Comparison of ENCODE assay signal across 10 cellular contexts in the genomic region with DNA sequence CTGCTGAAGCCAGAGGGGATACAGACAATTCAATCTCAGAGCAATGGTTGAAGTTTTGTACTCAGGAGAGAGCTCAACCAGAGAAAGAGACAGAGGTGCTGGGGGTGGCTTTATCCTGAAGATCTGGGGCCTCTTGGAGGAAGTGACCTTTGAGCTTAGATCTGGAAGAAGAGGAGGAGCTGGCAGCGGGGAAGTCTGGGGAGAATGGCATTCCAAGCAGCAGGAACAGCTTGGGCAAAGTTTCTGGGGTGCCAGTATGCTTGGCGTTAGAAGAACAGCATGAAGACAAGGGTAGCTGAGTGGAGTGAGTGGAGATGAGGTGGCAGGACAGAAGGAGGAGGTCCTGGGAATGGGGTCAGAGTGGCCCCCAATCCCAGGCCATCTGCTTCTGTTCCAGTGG. TPM values are rescaled to one million over a fixed set of nuclear protein-coding genes. Genes with fewer than 3 reads are reported as not detected.
DNase-seq lines count a peak whose midpoint lies in the region; ATAC-seq and TF ChIP-seq lines count a peak whose summit lies in the region.
"Had no signal": no experiment of that assay in that cellular context is flagged by ENCODE, and none has a peak within 500 bp of the region (broad histone marks: within the 10 kb centered on the region; RNA-seq: fewer than 3 reads in every experiment).

No MANE protein-coding gene starts in this region.

- POLR2A ChIA-PET in naive thymus-derived CD8-positive, alpha-beta T cell (lab: Charles Lee): interaction anchor here (0.6 to 8.3 kb wide), 11 partner anchors 9 to 173 kb away, joined by 3 to 135 read pairs (median 3); a partner anchor contains a TSS

- TF ChIP-seq CTCF in chondrocyte (IDR thresholded peaks at IDR 0.05): no peak
- no peak for TF ChIP-seq CTCF in heart left ventricle (IDR thresholded peaks at IDR 0.05)

- H3K27ac Mint-ChIP-seq in chondrocyte (ENCODE audit: unreplicated experiment): no peak overlapping the region
- H3K27ac Mint-ChIP-seq in naive thymus-derived CD8-positive, alpha-beta T cell: peak overlapping the region; percentile 87 to 97 (median 92)

- no peaks in the 10 kb centered on the region for H3K27me3 ChIP-seq in BLaER1 treated with 17β-estradiol and CSF1 and Interleukin-3, amounts not matched to agents 10 nM and 100 nM
- peaks cover 0 to 5% (median 0%) of the 10 kb centered on the region in 9 donors for H3K27me3 ChIP-seq in heart left ventricle

- intact Hi-C loops in heart left ventricle (cut with DNase I): loop anchor here in 1 of 10 donors (10.0 kb wide), 1 partner anchor 624 kb away; no protein-coding TSS in a partner anchor

- peak overlapping the region; percentile 66 to 89 (median 82); a peak in 17 of 22 replicates for H3K9ac ChIP-seq in BLaER1 treated with 17β-estradiol and CSF1 and Interleukin-3, amounts not matched to agents 10 nM and 100 nM

- DNase-seq in LoVo (ENCODE audit: low spot score) (peak; percentile 35), chondrocyte (ENCODE audit: low spot score) (no peak), activated gamma-delta T cell treated with Interleukin-2 at 50 U/mL for 16 hours (no peak), heart left ventricle (no peak), globus pallidus (ENCODE audit: low spot score) (no peak)
- DNase-seq in naive thymus-derived CD8-positive, alpha-beta T cell: no peak
- DNase-seq: NCI-H524 treated with DMSO at 0.1 percent for 48 hours had no signal

- H3K9me3 ChIP-seq in BLaER1 treated with 17β-estradiol and CSF1 and Interleukin-3, amounts not matched to agents 10 nM and 100 nM (replicated peaks in 1 of 11): no peaks in the 10 kb centered on the region
- H3K9me3 ChIP-seq in heart left ventricle: no peaks in the 10 kb centered on the region
- H3K9me3 ChIP-seq: prostate gland had no signal

- no peaks in the 10 kb centered on the region for H3K36me3 Mint-ChIP-seq in chondrocyte (ENCODE audit: low read depth)
- H3K36me3 Mint-ChIP-seq in naive thymus-derived CD8-positive, alpha-beta T cell: peaks cover 0 to 2% (median 0%) of the 10 kb centered on the region in 3 donors

- H3K27ac ChIP-seq in BLaER1 treated with 17β-estradiol and CSF1 and Interleukin-3, amounts not matched to agents 10 nM and 100 nM: peak overlapping the region in 10 of 11 experiments; percentile 62 to 81 (median 78); a peak in 18 of 22 replicates
- no peak overlapping the region for H3K27ac ChIP-seq in heart left ventricle

- TF ChIP-seq POLR2A in heart left ventricle (IDR thresholded peaks at IDR 0.05): no peak

- no peaks in the 10 kb centered on the region for H3K27me3 Mint-ChIP-seq in chondrocyte (ENCODE audit: low read depth)
- no peaks in the 10 kb centered on the region for H3K27me3 Mint-ChIP-seq in naive thymus-derived CD8-positive, alpha-beta T cell

- H3K9me3 Mint-ChIP-seq in chondrocyte (ENCODE audit: low read depth): no peaks in the 10 kb centered on the region
- no peaks in the 10 kb centered on the region for H3K9me3 Mint-ChIP-seq in naive thymus-derived CD8-positive, alpha-beta T cell

- H3K4me1 ChIP-seq in BLaER1 treated with 17β-estradiol and CSF1 and Interleukin-3, amounts not matched to agents 10 nM and 100 nM: peaks cover 57 to 78% (median 72%) of the 10 kb centered on the region in 10 experiments
- peaks cover 0 to 39% (median 10%) of the 10 kb centered on the region in 12 donors for H3K4me1 ChIP-seq in heart left ventricle
- H3K4me1 ChIP-seq: prostate gland had no signal

- peak overlapping the region; percentile 67 for H3K4me3 Mint-ChIP-seq in chondrocyte (ENCODE audit: unreplicated experiment)
- peak overlapping the region; percentile 73 to 93 (median 86) for H3K4me3 Mint-ChIP-seq in naive thymus-derived CD8-positive, alpha-beta T cell

- peaks cover 0 to 20% (median 7%) of the 10 kb centered on the region in 11 experiments; a peak in 9 of 22 replicates for H4K20me1 ChIP-seq in BLaER1 treated with 17β-estradiol and CSF1 and Interleukin-3, amounts not matched to agents 10 nM and 100 nM

- no peak for ATAC-seq in naive thymus-derived CD8-positive, alpha-beta T cell
- ATAC-seq in heart left ventricle (no peak), HG03095 (IDR thresholded peaks at IDR 0.05; ENCODE audit: unreplicated experiment) (no peak)

- WGBS in heart left ventricle, 4 donors: 79 to 89% (median 83%) methylated on average over 2 of the region's 2 CpGs

- peaks cover 18% of the 10 kb centered on the region for H3K4me1 Mint-ChIP-seq in chondrocyte (ENCODE audit: low read depth)
- H3K4me1 Mint-ChIP-seq in naive thymus-derived CD8-positive, alpha-beta T cell: peaks cover 17 to 54% (median 28%) of the 10 kb centered on the region in 4 donors

- H3K4me3 ChIP-seq in BLaER1 treated with 17β-estradiol and CSF1 and Interleukin-3, amounts not matched to agents 10 nM and 100 nM: peak overlapping the region in 6 of 10 experiments; percentile 64 to 89 (median 82); a peak in 5 of 20 replicates
- H3K4me3 ChIP-seq in heart left ventricle: no peak overlapping the region

- peaks cover 13 to 30% (median 22%) of the 10 kb centered on the region in 11 experiments; a peak in 18 of 22 replicates for H3K36me3 ChIP-seq in BLaER1 treated with 17β-estradiol and CSF1 and Interleukin-3, amounts not matched to agents 10 nM and 100 nM
- no peaks in the 10 kb centered on the region for H3K36me3 ChIP-seq in heart left ventricle
- H3K36me3 ChIP-seq: prostate gland had no signal

- peak overlapping the region; percentile 88 to 100 (median 98) for H3K4me2 ChIP-seq in BLaER1 treated with 17β-estradiol and CSF1 and Interleukin-3, amounts not matched to agents 10 nM and 100 nM

RNA-seq across cellular contexts. Expression of a gene that starts 11.3 kb away (rescaled TPM):
- total RNA-seq in chondrocyte (9.7 to 10.1 TPM (median 10.0 TPM) in 3 replicates), heart left ventricle (1 to 10 TPM; 2.8 to 9.8 (median 5.2) TPM)
- 10 to 100 TPM; 44.7 to 44.8 TPM for total RNA-seq in naive thymus-derived CD8-positive, alpha-beta T cell
- polyA plus RNA-seq in naive thymus-derived CD8-positive, alpha-beta T cell: 10 to 100 TPM in 2 of 3 donors, 1 to 10 TPM in 1; 9.4 to 15.7 (median 11.5) TPM
- 1 to 10 TPM; 1.5 to 2.9 TPM for polyA plus RNA-seq in heart left ventricle

RNA-seq across cellular contexts. Expression of a gene that starts 22.2 kb away (rescaled TPM):
- not detected in 3 replicates for total RNA-seq in chondrocyte
- total RNA-seq in naive thymus-derived CD8-positive, alpha-beta T cell: 10 to 100 TPM; 18.5 TPM
- 10 to 100 TPM; 17.5 to 32.9 (median 24.2) TPM for polyA plus RNA-seq in naive thymus-derived CD8-positive, alpha-beta T cell
- 1 to 10 TPM in 2 of 9 donors, under 1 TPM in 5, not detected in 2; 0.40 to 8.1 (median 0.66) TPM for total RNA-seq in heart left ventricle
- under 1 TPM; 0.19 to 0.35 TPM for polyA plus RNA-seq in heart left ventricle

RNA-seq across cellular contexts. Expression of a gene that starts 44.1 kb away (rescaled TPM):
- total RNA-seq in chondrocyte: 67.6 to 96.3 TPM (median 73.1 TPM) in 3 replicates
- 10 to 100 TPM; 20.9 to 21.5 TPM for total RNA-seq in naive thymus-derived CD8-positive, alpha-beta T cell
- polyA plus RNA-seq in naive thymus-derived CD8-positive, alpha-beta T cell: 10 to 100 TPM in 1 of 3 donors, 1 to 10 TPM in 2; 1.5 to 11.7 (median 3.6) TPM
- 10 to 100 TPM; 17.9 to 28.6 (median 24.6) TPM for total RNA-seq in heart left ventricle
- 1 to 10 TPM; 4.0 to 7.1 TPM for polyA plus RNA-seq in heart left ventricle

Comparison
In these comparisons a context has a peak if more than half of its experiments do, and no peak if none do; other contexts are left out.
1. H3K27ac ChIP-seq: peak in BLaER1 treated with 17β-estradiol and CSF1 and Interleukin-3, amounts not matched to agents 10 nM and 100 nM (10 of 11); none in heart left ventricle (0 of 12).
2. H3K4me3 ChIP-seq: peak in BLaER1 treated with 17β-estradiol and CSF1 and Interleukin-3, amounts not matched to agents 10 nM and 100 nM (6 of 10); none in heart left ventricle (0 of 12).